1 cellular context compared by ENCODE assay signal in the genomic region with DNA sequence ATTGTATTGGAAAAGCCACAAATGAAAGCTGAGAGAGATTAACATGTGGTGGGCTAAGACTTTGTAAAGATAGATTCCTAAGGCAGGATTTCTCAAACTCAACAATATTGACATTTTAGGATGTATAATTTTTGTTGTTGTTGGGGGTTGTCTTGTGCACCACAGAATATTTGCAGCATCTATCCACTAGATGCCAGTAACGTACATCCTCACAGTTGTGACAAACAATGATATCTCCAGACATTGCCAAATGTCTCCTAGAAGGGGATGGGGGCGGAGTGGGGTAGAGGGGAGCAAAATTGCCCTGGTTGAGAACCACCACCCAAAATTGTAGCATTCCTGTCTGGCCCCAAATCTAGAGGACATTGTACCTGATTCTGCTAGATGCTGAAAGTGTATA.
TF ChIP-seq lines count a peak whose summit lies in the region.

No MANE protein-coding gene starts in this region.

TF ChIP-seq in K562, 482 proteins besides CTCF, POLR2A, EP300 and RAD21:
- TF ChIP-seq MED1 (CRISPR knock-in tag; IDR thresholded peaks at IDR 0.05; ENCODE audit: borderline replicate concordance) = no peak
- 0 out of 2 replicates have a peak, but pooled peaks have one; percentile 11 for TF ChIP-seq SMC3 (conservative IDR thresholded peaks at IDR 0.05; ENCODE audit: insufficient read depth, low read depth, low read length)
- peak; percentile 37; the same call in 1 of the 2 replicates for TF ChIP-seq CEBPB (tag; IDR thresholded peaks at IDR 0.05)
- no peak for TF ChIP-seq FOXA3 (CRISPR knock-in tag; conservative IDR thresholded peaks at IDR 0.05 in 1 of 2, IDR thresholded peaks at IDR 0.05 in 1 of 2)
- no peak for TF ChIP-seq FOXP4 (CRISPR knock-in tag; IDR thresholded peaks at IDR 0.05; ENCODE audit: borderline replicate concordance)
- TF ChIP-seq CTBP1 (IDR thresholded peaks at IDR 0.05; ENCODE audit: borderline replicate concordance) = no peak
- TF ChIP-seq, protein P1, sequence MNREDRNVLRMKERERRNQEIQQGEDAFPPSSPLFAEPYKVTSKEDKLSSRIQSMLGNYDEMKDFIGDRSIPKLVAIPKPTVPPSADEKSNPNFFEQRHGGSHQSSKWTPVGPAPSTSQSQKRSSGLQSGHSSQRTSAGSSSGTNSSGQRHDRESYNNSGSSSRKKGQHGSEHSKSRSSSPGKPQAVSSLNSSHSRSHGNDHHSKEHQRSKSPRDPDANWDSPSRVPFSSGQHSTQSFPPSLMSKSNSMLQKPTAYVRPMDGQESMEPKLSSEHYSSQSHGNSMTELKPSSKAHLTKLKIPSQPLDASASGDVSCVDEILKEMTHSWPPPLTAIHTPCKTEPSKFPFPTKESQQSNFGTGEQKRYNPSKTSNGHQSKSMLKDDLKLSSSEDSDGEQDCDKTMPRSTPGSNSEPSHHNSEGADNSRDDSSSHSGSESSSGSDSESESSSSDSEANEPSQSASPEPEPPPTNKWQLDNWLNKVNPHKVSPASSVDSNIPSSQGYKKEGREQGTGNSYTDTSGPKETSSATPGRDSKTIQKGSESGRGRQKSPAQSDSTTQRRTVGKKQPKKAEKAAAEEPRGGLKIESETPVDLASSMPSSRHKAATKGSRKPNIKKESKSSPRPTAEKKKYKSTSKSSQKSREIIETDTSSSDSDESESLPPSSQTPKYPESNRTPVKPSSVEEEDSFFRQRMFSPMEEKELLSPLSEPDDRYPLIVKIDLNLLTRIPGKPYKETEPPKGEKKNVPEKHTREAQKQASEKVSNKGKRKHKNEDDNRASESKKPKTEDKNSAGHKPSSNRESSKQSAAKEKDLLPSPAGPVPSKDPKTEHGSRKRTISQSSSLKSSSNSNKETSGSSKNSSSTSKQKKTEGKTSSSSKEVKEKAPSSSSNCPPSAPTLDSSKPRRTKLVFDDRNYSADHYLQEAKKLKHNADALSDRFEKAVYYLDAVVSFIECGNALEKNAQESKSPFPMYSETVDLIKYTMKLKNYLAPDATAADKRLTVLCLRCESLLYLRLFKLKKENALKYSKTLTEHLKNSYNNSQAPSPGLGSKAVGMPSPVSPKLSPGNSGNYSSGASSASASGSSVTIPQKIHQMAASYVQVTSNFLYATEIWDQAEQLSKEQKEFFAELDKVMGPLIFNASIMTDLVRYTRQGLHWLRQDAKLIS (CRISPR knock-in tag; IDR thresholded peaks at IDR 0.05) = no peak
- TF ChIP-seq PHB (CRISPR knock-in tag; IDR thresholded peaks at IDR 0.05) = no peak
- TF ChIP-seq, protein P2, sequence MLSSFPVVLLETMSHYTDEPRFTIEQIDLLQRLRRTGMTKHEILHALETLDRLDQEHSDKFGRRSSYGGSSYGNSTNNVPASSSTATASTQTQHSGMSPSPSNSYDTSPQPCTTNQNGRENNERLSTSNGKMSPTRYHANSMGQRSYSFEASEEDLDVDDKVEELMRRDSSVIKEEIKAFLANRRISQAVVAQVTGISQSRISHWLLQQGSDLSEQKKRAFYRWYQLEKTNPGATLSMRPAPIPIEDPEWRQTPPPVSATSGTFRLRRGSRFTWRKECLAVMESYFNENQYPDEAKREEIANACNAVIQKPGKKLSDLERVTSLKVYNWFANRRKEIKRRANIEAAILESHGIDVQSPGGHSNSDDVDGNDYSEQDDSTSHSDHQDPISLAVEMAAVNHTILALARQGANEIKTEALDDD (IDR thresholded peaks at IDR 0.05) = no peak
- no peak for TF ChIP-seq CEBPG (CRISPR knock-in tag; IDR thresholded peaks at IDR 0.05)
- TF ChIP-seq CEBPG (tag; conservative IDR thresholded peaks at IDR 0.05 in 1 of 2, IDR thresholded peaks at IDR 0.05 in 1 of 2) = peak in 1 of 2 experiments; percentile 10; a peak in 1 of 4 replicates
- TF ChIP-seq SUPT5H (IDR thresholded peaks at IDR 0.05) = no peak
- TF ChIP-seq DEAF1 (CRISPR knock-in tag; IDR thresholded peaks at IDR 0.05) = peak; percentile 61; the same call in 1 of the 2 replicates
